ENCODE assay signal across 1 cellular context in genomic region chr11:2772544-2773031, GRCh38.
TF ChIP-seq lines count a peak whose summit lies in the region.

No MANE protein-coding gene starts in this region.

TF ChIP-seq in H1, 55 proteins besides CTCF, POLR2A, EP300 and RAD21 (continued from another document):
- TF ChIP-seq, protein P1, sequence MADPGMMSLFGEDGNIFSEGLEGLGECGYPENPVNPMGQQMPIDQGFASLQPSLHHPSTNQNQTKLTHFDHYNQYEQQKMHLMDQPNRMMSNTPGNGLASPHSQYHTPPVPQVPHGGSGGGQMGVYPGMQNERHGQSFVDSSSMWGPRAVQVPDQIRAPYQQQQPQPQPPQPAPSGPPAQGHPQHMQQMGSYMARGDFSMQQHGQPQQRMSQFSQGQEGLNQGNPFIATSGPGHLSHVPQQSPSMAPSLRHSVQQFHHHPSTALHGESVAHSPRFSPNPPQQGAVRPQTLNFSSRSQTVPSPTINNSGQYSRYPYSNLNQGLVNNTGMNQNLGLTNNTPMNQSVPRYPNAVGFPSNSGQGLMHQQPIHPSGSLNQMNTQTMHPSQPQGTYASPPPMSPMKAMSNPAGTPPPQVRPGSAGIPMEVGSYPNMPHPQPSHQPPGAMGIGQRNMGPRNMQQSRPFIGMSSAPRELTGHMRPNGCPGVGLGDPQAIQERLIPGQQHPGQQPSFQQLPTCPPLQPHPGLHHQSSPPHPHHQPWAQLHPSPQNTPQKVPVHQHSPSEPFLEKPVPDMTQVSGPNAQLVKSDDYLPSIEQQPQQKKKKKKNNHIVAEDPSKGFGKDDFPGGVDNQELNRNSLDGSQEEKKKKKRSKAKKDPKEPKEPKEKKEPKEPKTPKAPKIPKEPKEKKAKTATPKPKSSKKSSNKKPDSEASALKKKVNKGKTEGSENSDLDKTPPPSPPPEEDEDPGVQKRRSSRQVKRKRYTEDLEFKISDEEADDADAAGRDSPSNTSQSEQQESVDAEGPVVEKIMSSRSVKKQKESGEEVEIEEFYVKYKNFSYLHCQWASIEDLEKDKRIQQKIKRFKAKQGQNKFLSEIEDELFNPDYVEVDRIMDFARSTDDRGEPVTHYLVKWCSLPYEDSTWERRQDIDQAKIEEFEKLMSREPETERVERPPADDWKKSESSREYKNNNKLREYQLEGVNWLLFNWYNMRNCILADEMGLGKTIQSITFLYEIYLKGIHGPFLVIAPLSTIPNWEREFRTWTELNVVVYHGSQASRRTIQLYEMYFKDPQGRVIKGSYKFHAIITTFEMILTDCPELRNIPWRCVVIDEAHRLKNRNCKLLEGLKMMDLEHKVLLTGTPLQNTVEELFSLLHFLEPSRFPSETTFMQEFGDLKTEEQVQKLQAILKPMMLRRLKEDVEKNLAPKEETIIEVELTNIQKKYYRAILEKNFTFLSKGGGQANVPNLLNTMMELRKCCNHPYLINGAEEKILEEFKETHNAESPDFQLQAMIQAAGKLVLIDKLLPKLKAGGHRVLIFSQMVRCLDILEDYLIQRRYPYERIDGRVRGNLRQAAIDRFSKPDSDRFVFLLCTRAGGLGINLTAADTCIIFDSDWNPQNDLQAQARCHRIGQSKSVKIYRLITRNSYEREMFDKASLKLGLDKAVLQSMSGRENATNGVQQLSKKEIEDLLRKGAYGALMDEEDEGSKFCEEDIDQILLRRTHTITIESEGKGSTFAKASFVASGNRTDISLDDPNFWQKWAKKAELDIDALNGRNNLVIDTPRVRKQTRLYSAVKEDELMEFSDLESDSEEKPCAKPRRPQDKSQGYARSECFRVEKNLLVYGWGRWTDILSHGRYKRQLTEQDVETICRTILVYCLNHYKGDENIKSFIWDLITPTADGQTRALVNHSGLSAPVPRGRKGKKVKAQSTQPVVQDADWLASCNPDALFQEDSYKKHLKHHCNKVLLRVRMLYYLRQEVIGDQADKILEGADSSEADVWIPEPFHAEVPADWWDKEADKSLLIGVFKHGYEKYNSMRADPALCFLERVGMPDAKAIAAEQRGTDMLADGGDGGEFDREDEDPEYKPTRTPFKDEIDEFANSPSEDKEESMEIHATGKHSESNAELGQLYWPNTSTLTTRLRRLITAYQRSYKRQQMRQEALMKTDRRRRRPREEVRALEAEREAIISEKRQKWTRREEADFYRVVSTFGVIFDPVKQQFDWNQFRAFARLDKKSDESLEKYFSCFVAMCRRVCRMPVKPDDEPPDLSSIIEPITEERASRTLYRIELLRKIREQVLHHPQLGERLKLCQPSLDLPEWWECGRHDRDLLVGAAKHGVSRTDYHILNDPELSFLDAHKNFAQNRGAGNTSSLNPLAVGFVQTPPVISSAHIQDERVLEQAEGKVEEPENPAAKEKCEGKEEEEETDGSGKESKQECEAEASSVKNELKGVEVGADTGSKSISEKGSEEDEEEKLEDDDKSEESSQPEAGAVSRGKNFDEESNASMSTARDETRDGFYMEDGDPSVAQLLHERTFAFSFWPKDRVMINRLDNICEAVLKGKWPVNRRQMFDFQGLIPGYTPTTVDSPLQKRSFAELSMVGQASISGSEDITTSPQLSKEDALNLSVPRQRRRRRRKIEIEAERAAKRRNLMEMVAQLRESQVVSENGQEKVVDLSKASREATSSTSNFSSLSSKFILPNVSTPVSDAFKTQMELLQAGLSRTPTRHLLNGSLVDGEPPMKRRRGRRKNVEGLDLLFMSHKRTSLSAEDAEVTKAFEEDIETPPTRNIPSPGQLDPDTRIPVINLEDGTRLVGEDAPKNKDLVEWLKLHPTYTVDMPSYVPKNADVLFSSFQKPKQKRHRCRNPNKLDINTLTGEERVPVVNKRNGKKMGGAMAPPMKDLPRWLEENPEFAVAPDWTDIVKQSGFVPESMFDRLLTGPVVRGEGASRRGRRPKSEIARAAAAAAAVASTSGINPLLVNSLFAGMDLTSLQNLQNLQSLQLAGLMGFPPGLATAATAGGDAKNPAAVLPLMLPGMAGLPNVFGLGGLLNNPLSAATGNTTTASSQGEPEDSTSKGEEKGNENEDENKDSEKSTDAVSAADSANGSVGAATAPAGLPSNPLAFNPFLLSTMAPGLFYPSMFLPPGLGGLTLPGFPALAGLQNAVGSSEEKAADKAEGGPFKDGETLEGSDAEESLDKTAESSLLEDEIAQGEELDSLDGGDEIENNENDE (IDR thresholded peaks at IDR 0.05; ENCODE audit: insufficient replicate concordance, low read length), result no peak
- TF ChIP-seq MAFK (IDR thresholded peaks at IDR 0.05; ENCODE audit: low read depth, low read length), result no peak
- TF ChIP-seq BCL11A (IDR thresholded peaks at IDR 0.05; ENCODE audit: low read depth in 2 of 2, low read length in 2 of 2), result no peak
- TF ChIP-seq KDM4A (IDR thresholded peaks at IDR 0.05; ENCODE audit: low read depth, low read length, severe bottlenecking), result no peak
- TF ChIP-seq GABPA (IDR thresholded peaks at IDR 0.05; ENCODE audit: borderline replicate concordance, insufficient read depth, low read length), result no peak
